22 cellular contexts compared by ENCODE assay signal in genomic region chr12:10171954-10172353, GRCh38. TPM values are rescaled to one million over a fixed set of nuclear protein-coding genes. Genes with fewer than 3 reads are reported as not detected.
DNase-seq lines count a peak whose midpoint lies in the region; ATAC-seq, FAIRE-seq and TF ChIP-seq lines count a peak whose summit lies in the region.
"Had no signal": no experiment of that assay in that cellular context is flagged by ENCODE, and none has a peak within 500 bp of the region (broad histone marks: within the 10 kb centered on the region; RNA-seq: fewer than 3 reads in every experiment).

Gene OLR1 (minus strand): TSS chr12:10172132. CDS start chr12:10172077, 55 bp downstream.

- H3K9me3 ChIP-seq in left ventricle myocardium inferior (replicated peaks), result no peaks in the 10 kb centered on the region
- H3K9me3 ChIP-seq in astrocyte (ENCODE audit: insufficient read depth, low read depth, low read length), result no peaks in the 10 kb centered on the region
- H3K9me3 ChIP-seq in esophagus squamous epithelium, result no peaks in the 10 kb centered on the region
- H3K9me3 ChIP-seq: gastroesophageal sphincter, SK-N-SH, transverse colon had no signal

- TF ChIP-seq POLR2A in esophagus squamous epithelium (IDR thresholded peaks at IDR 0.05), result no peak

- H3K9me3 Mint-ChIP-seq in astrocyte (ENCODE audit: unreplicated experiment), result no peaks in the 10 kb centered on the region
- H3K9me3 Mint-ChIP-seq: activated naive CD4-positive, alpha-beta T cell treated with anti-CD3 and anti-CD28 coated beads, Interleukin-2, amount 50 U/mL, for 24 hours; natural killer cell had no signal

- DNase-seq in left cardiac atrium (no peak), left ventricle myocardium inferior (no peak), astrocyte (ENCODE audit: low read depth) (peak; percentile 30), medulla oblongata (ENCODE audit: extremely low spot score) (peak; percentile 66), esophagus squamous epithelium (lab: John Stamatoyannopoulos, UW) (no peak), GM20000 (ENCODE audit: low spot score) (no peak)
- no peak for DNase-seq in activated CD4-positive, alpha-beta T cell treated with anti-CD3 and anti-CD28 coated beads, Interleukin-2, amount 50 U/mL, for 1 hour
- DNase-seq: COR-L47; cortex of kidney; natural killer cell; NCI-H1930; NCI-H510A; PC-3; SK-N-SH; stimulated activated naive CD4-positive, alpha-beta T cell treated with Interleukin-2 at 50 U/mL for 16 hours; transverse colon had no signal

- no peaks in the 10 kb centered on the region for H3K36me3 Mint-ChIP-seq in astrocyte (ENCODE audit: low read depth, unreplicated experiment)
- H3K36me3 Mint-ChIP-seq: activated naive CD4-positive, alpha-beta T cell treated with anti-CD3 and anti-CD28 coated beads, Interleukin-2, amount 50 U/mL, for 24 hours; natural killer cell had no signal

- H3K4me1 ChIP-seq in left ventricle myocardium inferior (no peaks in the 10 kb centered on the region), astrocyte (ENCODE audit: insufficient read depth, low read length) (no peaks in the 10 kb centered on the region), esophagus squamous epithelium (peaks cover under 1 to 30% (median 12%) of the 10 kb centered on the region in 3 donors)
- H3K4me1 ChIP-seq: gastroesophageal sphincter had no signal

- no peaks in the 10 kb centered on the region for H3K36me3 ChIP-seq in left ventricle myocardium inferior
- H3K36me3 ChIP-seq in astrocyte (ENCODE audit: insufficient read depth, low read length), result no peaks in the 10 kb centered on the region
- no peaks in the 10 kb centered on the region for H3K36me3 ChIP-seq in esophagus squamous epithelium
- H3K36me3 ChIP-seq: gastroesophageal sphincter, transverse colon had no signal

- no peak within 1 kb of the TSS for H3K4me2 ChIP-seq in astrocyte (ENCODE audit: low read length)
- H3K4me2 ChIP-seq: SK-N-SH had no signal

- H3K27ac ChIP-seq in left ventricle myocardium inferior (replicated peaks) (no peak within 1 kb of the TSS), astrocyte (ENCODE audit: low read depth, low read length) (no peak within 1 kb of the TSS), esophagus squamous epithelium (no peak within 1 kb of the TSS)
- H3K27ac ChIP-seq: epithelial cell of prostate, gastroesophageal sphincter, transverse colon had no signal

- no peak within 1 kb of the TSS for H3K4me3 Mint-ChIP-seq in astrocyte (ENCODE audit: unreplicated experiment)
- H3K4me3 Mint-ChIP-seq: activated naive CD4-positive, alpha-beta T cell treated with anti-CD3 and anti-CD28 coated beads, Interleukin-2, amount 50 U/mL, for 24 hours; natural killer cell had no signal

- ATAC-seq in left cardiac atrium (peak; percentile 27 to 77), GM18909 (IDR thresholded peaks at IDR 0.05; ENCODE audit: poor library complexity, unreplicated experiment) (no peak)
- ATAC-seq: gastroesophageal sphincter, natural killer cell, PC-3 had no signal

- H3K27me3 ChIP-seq in left ventricle myocardium inferior (ENCODE audit: low read depth), result no peaks in the 10 kb centered on the region
- peaks cover 2% of the 10 kb centered on the region for H3K27me3 ChIP-seq in astrocyte (ENCODE audit: insufficient read depth, low read length)
- H3K27me3 ChIP-seq in esophagus squamous epithelium, result no peaks in the 10 kb centered on the region
- H3K27me3 ChIP-seq: gastroesophageal sphincter, transverse colon had no signal

- no peak for FAIRE-seq in astrocyte (lab: Jason Lieb, UNC)

- 59 to 60% methylated on average over 4 of the region's 4 CpGs for WGBS in esophagus squamous epithelium, 2 donors

- no peak within 1 kb of the TSS for H2AFZ ChIP-seq in astrocyte (ENCODE audit: low read depth, low read length)

- no peak for TF ChIP-seq CTCF in left ventricle myocardium inferior (IDR thresholded peaks at IDR 0.05; ENCODE audit: borderline replicate concordance)
- no peak for TF ChIP-seq CTCF in astrocyte (IDR thresholded peaks at IDR 0.05; ENCODE audit: insufficient read depth, low read depth, low read length)
- no peak for TF ChIP-seq CTCF in esophagus squamous epithelium (IDR thresholded peaks at IDR 0.05)
- no peak for TF ChIP-seq CTCF in GM20000 (IDR thresholded peaks at IDR 0.05; ENCODE audit: extremely low read depth, missing control alignments)

- H3K4me3 ChIP-seq in left ventricle myocardium inferior (no peak within 1 kb of the TSS), astrocyte (ENCODE audit: insufficient read depth, low read depth, low read length) (no peak within 1 kb of the TSS), esophagus squamous epithelium (no peak within 1 kb of the TSS)
- H3K4me3 ChIP-seq: gastroesophageal sphincter, transverse colon had no signal

- H3K9ac ChIP-seq in astrocyte (ENCODE audit: low read length), result no peak within 1 kb of the TSS
- H3K9ac ChIP-seq: SK-N-SH had no signal

- no peaks in the 10 kb centered on the region for H3K79me2 ChIP-seq in astrocyte (ENCODE audit: insufficient read depth, low read length)

- peaks cover 1% of the 10 kb centered on the region for H3K27me3 Mint-ChIP-seq in astrocyte (ENCODE audit: low read depth, unreplicated experiment)

- intact Hi-C loops in left cardiac atrium (cut with DNase I) (no loop called here), left ventricle myocardium inferior (cut with micrococcal nuclease) (no loop called here), esophagus squamous epithelium (cut with DNase I) (no loop called here)

- H3K27ac Mint-ChIP-seq in astrocyte (ENCODE audit: unreplicated experiment), result no peak within 1 kb of the TSS
- H3K27ac Mint-ChIP-seq: activated naive CD4-positive, alpha-beta T cell treated with anti-CD3 and anti-CD28 coated beads, Interleukin-2, amount 50 U/mL, for 24 hours; natural killer cell had no signal

- peaks cover 5% of the 10 kb centered on the region for H3K4me1 Mint-ChIP-seq in astrocyte (ENCODE audit: low read depth, unreplicated experiment)
- H3K4me1 Mint-ChIP-seq: activated naive CD4-positive, alpha-beta T cell treated with anti-CD3 and anti-CD28 coated beads, Interleukin-2, amount 50 U/mL, for 24 hours; natural killer cell had no signal

- no peaks in the 10 kb centered on the region for H4K20me1 ChIP-seq in astrocyte (ENCODE audit: insufficient read depth, low read length)

RNA-seq across cellular contexts. Expression of gene OLR1, which starts in this region (rescaled TPM):
- under 1 TPM in 1 of 2 donors, not detected in 1; 0.60 TPM for total RNA-seq in left cardiac atrium
- total RNA-seq in left ventricle myocardium inferior, result 0.55 TPM
- 0.96 and 0.98 TPM in 2 replicates for total RNA-seq in astrocyte
- total RNA-seq in esophagus squamous epithelium, result 1 to 10 TPM in 1 of 4 donors, not detected in 3; 2.7 TPM
- total RNA-seq: lower leg skin, pulmonary artery endothelial cell had no signal

Comparison
In these comparisons a context has a peak if more than half of its experiments do, and no peak if none do; other contexts are left out.
1. Peak in ATAC-seq in left cardiac atrium; RNA of the gene not detected or under 1 TPM.
2. Peak in DNase-seq in astrocyte; RNA of the gene not detected or under 1 TPM.